Comparison of ENCODE assay signal across 8 cellular contexts in genomic region chr11:40722179-40722795, GRCh38.
DNase-seq lines count a peak whose midpoint lies in the region; ATAC-seq and TF ChIP-seq lines count a peak whose summit lies in the region.

No MANE protein-coding gene starts in this region.

- H3K9ac ChIP-seq in OCI-LY3 (ENCODE audit: low read length): no peak overlapping the region

- peak; percentile 72 for ATAC-seq in GM18861 (IDR thresholded peaks at IDR 0.05; ENCODE audit: unreplicated experiment)
- no peak for ATAC-seq in HG02973 (IDR thresholded peaks at IDR 0.05; ENCODE audit: unreplicated experiment)
- ATAC-seq in HG03469 (IDR thresholded peaks at IDR 0.05; ENCODE audit: unreplicated experiment): no peak

- H3K36me3 ChIP-seq in OCI-LY3 (replicated peaks; ENCODE audit: low read depth, low read length): no peaks in the 10 kb centered on the region

- no peaks in the 10 kb centered on the region for H3K4me1 ChIP-seq in OCI-LY3 (ENCODE audit: low read length)

- H3K27ac ChIP-seq in OCI-LY3 (ENCODE audit: low read length): no peak overlapping the region

- H3K9me3 ChIP-seq in OCI-LY3 (ENCODE audit: insufficient read depth, low read length): no peaks in the 10 kb centered on the region

- H2AFZ ChIP-seq in OCI-LY3 (ENCODE audit: low read depth, low read length): no peak overlapping the region

- TF ChIP-seq CTCF in AG04449 (IDR thresholded peaks at IDR 0.05; ENCODE audit: insufficient read depth, low read length, missing control alignments) (peak; percentile 38), OCI-LY3 (IDR thresholded peaks at IDR 0.05; ENCODE audit: low read depth, low read length) (peak; percentile 51)

- POLR2A ChIA-PET in AG04449 (lab: Yijun Ruan, JAX): no interaction called here

- no peak overlapping the region for H3K4me2 ChIP-seq in OCI-LY3 (ENCODE audit: low read length)

- no peaks in the 10 kb centered on the region for H3K27me3 ChIP-seq in OCI-LY3 (ENCODE audit: low read depth, low read length)

- no peak for DNase-seq in AG04449 (ENCODE audit: low read depth, low spot score)
- DNase-seq in globus pallidus (ENCODE audit: low spot score): peak; percentile 16
- no peak for DNase-seq in NCI-H1436 (lab: John Stamatoyannopoulos, UW)
- DNase-seq in T1000 (lab: John Stamatoyannopoulos, UW): no peak

- CTCF ChIA-PET in AG04449 (lab: Yijun Ruan, JAX): interaction anchor here (1.1 kb wide), 1 partner anchor 416 kb away, joined by 4 read pairs; no protein-coding TSS in a partner anchor

- no peaks in the 10 kb centered on the region for H3K79me2 ChIP-seq in OCI-LY3 (ENCODE audit: low read length)

- H3K4me3 ChIP-seq in AG04449 (ENCODE audit: low read depth, low read length): no peak overlapping the region
- no peak overlapping the region for H3K4me3 ChIP-seq in OCI-LY3 (ENCODE audit: low read length)

- no peaks in the 10 kb centered on the region for H4K20me1 ChIP-seq in OCI-LY3 (ENCODE audit: insufficient read depth, low read length)
